In genomic region chr1:55898191-55898590, GRCh38 we compare ENCODE assay signal across 23 cellular contexts.
DNase-seq lines count a peak whose midpoint lies in the region; ATAC-seq and TF ChIP-seq lines count a peak whose summit lies in the region.
"Had no signal": no experiment of that assay in that cellular context is flagged by ENCODE, and none has a peak within 500 bp of the region (broad histone marks: within the 10 kb centered on the region; RNA-seq: fewer than 3 reads in every experiment).

No MANE protein-coding gene starts in this region.

- ATAC-seq in IMR-90 (ENCODE audit: low read depth) (peak; percentile 96), HG02840 (IDR thresholded peaks at IDR 0.05; ENCODE audit: low FRiP score, unreplicated experiment) (no peak)
- ATAC-seq: activated T-cell treated with anti-CD3 and anti-CD28 coated beads, Interleukin-2, amount 50 U/mL, for 4 hours; CD8-positive, alpha-beta T cell; gastrocnemius medialis; psoas muscle had no signal

- H2BK5ac ChIP-seq in IMR-90 (ENCODE audit: low read depth, low read length, poor library complexity, severe bottlenecking) = no peak overlapping the region
- H2BK5ac ChIP-seq in mesenchymal stem cell (ENCODE audit: low read depth, low read length, poor library complexity, severe bottlenecking) = no peak overlapping the region

- H2AK9ac ChIP-seq in IMR-90 (replicated peaks; ENCODE audit: low read depth, low read length, poor library complexity) = no peak overlapping the region

- H2BK20ac ChIP-seq in IMR-90 (ENCODE audit: low read depth, low read length) = peak overlapping the region; percentile 72; the same call in 1 of the 2 replicates

- POLR2A ChIA-PET in IMR-90 (lab: Charles Lee; ENCODE audit: unreplicated experiment) = interaction anchor here (0.7 kb wide), 1 partner anchor 531 kb away, joined by 4 read pairs; no protein-coding TSS in a partner anchor

- TF ChIP-seq RAD21 in IMR-90 (IDR thresholded peaks at IDR 0.05; ENCODE audit: low read length) = 0 out of 2 replicates have a peak, but pooled peaks have one; percentile 7

- no peak overlapping the region for H2BK12ac ChIP-seq in mesenchymal stem cell (ENCODE audit: low read length in 2 of 2)

- H4K91ac ChIP-seq in IMR-90 (ENCODE audit: insufficient read depth, low read depth, low read length) = no peak overlapping the region
- no peak overlapping the region for H4K91ac ChIP-seq in mesenchymal stem cell (ENCODE audit: low read length)

- H3K4me1 Mint-ChIP-seq in activated T-helper 1 cell treated with anti-CD3 and anti-CD28 coated beads, Interleukin-12 subunit alpha, Interleukin-12 subunit beta, Interleukin-2, Interleukin-4 antibody, amounts not matched to agents 30 ng/mL and 10 ng/mL and 1 ng/mL, durations not matched to agents 14 hours and 24 hours and 36 hours (ENCODE audit: low read depth) = no peaks in the 10 kb centered on the region
- H3K4me1 Mint-ChIP-seq: activated CD4-positive, alpha-beta T cell treated with anti-CD3 and anti-CD28 coated beads, Interleukin-2, amount 10 ng/mL, durations not matched to agents 7 days and 5 days had no signal

- H4K20me1 ChIP-seq in IMR-90 (ENCODE audit: insufficient read depth, low read length) = no peaks in the 10 kb centered on the region

- no peak overlapping the region for H2BK15ac ChIP-seq in IMR-90 (ENCODE audit: low read depth, low read length)
- H2BK15ac ChIP-seq in mesenchymal stem cell (ENCODE audit: low read depth, poor library complexity, severe bottlenecking) = no peak overlapping the region

- CTCF ChIA-PET in IMR-90 (lab: Yijun Ruan, JAX) = no interaction called here

- no peak for TF ChIP-seq CTCF in AG10803 (conservative IDR thresholded peaks at IDR 0.05; ENCODE audit: low read length)
- TF ChIP-seq CTCF in IMR-90 (conservative IDR thresholded peaks at IDR 0.05; ENCODE audit: low read depth, low read length) = no peak
- no peak for TF ChIP-seq CTCF in epithelial cell of esophagus (IDR thresholded peaks at IDR 0.05; ENCODE audit: insufficient read depth, low read depth, low read length, missing control alignments)
- TF ChIP-seq CTCF in GM20000 (IDR thresholded peaks at IDR 0.05; ENCODE audit: extremely low read depth, missing control alignments) = no peak

- H3K27me3 Mint-ChIP-seq in activated T-helper 1 cell treated with anti-CD3 and anti-CD28 coated beads, Interleukin-12 subunit alpha, Interleukin-12 subunit beta, Interleukin-2, Interleukin-4 antibody, amounts not matched to agents 30 ng/mL and 10 ng/mL and 1 ng/mL, durations not matched to agents 14 hours and 24 hours and 36 hours (ENCODE audit: insufficient read depth) = no peaks in the 10 kb centered on the region
- H3K27me3 Mint-ChIP-seq: activated CD4-positive, alpha-beta T cell treated with anti-CD3 and anti-CD28 coated beads, Interleukin-2, amount 10 ng/mL, durations not matched to agents 7 days and 5 days had no signal

- no peak overlapping the region for H4K5ac ChIP-seq in IMR-90 (ENCODE audit: low read depth, low read length)

- no peaks in the 10 kb centered on the region for H3K79me1 ChIP-seq in IMR-90 (ENCODE audit: low read depth in 1 of 2, low read length in 2 of 2)
- H3K79me1 ChIP-seq in mesenchymal stem cell (replicated peaks; ENCODE audit: low read length, poor library complexity, severe bottlenecking) = no peaks in the 10 kb centered on the region

- no CpG with 5 or more reads among the region's 1 CpG for WGBS in IMR-90 (ENCODE audit: extremely low coverage in 2 of 2, insufficient read length in 1 of 2), 2 experiments
- no CpG with 5 or more reads among the region's 1 CpG for WGBS in mesenchymal stem cell

- H3K4ac ChIP-seq in IMR-90 (ENCODE audit: low read depth, low read length) (no peak overlapping the region), mesenchymal stem cell (ENCODE audit: low read depth in 1 of 2, low read length in 2 of 2) (no peak overlapping the region)

- DNase-seq in AG10803 (ENCODE audit: low read depth) (peak; percentile 90), IMR-90 (peak; percentile 89), epithelial cell of esophagus (ENCODE audit: low read depth) (peak; percentile 60), mesenchymal stem cell (peak; percentile 94), GM20000 (ENCODE audit: low spot score) (no peak)
- DNase-seq in activated T-helper 1 cell treated with anti-CD3 and anti-CD28 coated beads, Interleukin-12 subunit alpha, Interleukin-12 subunit beta, Interleukin-2, Interleukin-4 antibody, amounts not matched to agents 30 ng/mL and 10 ng/mL and 1 ng/mL, durations not matched to agents 14 hours and 24 hours and 36 hours (ENCODE audit: low spot score) = no peak
- DNase-seq in activated T-cell treated with anti-CD3 and anti-CD28 coated beads, Interleukin-2, amount 50 U/mL, for 1 hour = no peak
- DNase-seq: activated CD4-positive, alpha-beta T cell treated with anti-CD3 and anti-CD28 coated beads, Interleukin-2, amount 10 ng/mL, durations not matched to agents 7 days and 5 days; activated T-cell treated with anti-CD3 and anti-CD28 coated beads, Interleukin-2, amount 50 U/mL, for 4 hours; amygdala; CD8-positive, alpha-beta T cell; gastrocnemius medialis; GDM1; KBM-7; kidney; NCI-H1930; NCI-H526 treated with DMSO at 0.1 percent for 48 hours; Peyer's patch; psoas muscle; stimulated activated CD4-positive, alpha-beta T cell treated with anti-CD3 and anti-CD28 coated beads, Interleukin-2, amount 100 ng/mL, for 24 hours; T-helper 2 cell; thyroid gland had no signal

- H4K8ac ChIP-seq in IMR-90 (ENCODE audit: low read depth in 2 of 2, low read length in 2 of 2) (no peak overlapping the region), mesenchymal stem cell (ENCODE audit: low read length) (no peak overlapping the region)

- no peak overlapping the region for H2AFZ ChIP-seq in IMR-90 (replicated peaks; ENCODE audit: low read length, poor library complexity)
- H2AFZ ChIP-seq in mesenchymal stem cell (ENCODE audit: low read depth, low read length) = no peak overlapping the region

- no peak overlapping the region for H3K4me3 Mint-ChIP-seq in activated T-helper 1 cell treated with anti-CD3 and anti-CD28 coated beads, Interleukin-12 subunit alpha, Interleukin-12 subunit beta, Interleukin-2, Interleukin-4 antibody, amounts not matched to agents 30 ng/mL and 10 ng/mL and 1 ng/mL, durations not matched to agents 14 hours and 24 hours and 36 hours
- H3K4me3 Mint-ChIP-seq: activated CD4-positive, alpha-beta T cell treated with anti-CD3 and anti-CD28 coated beads, Interleukin-2, amount 10 ng/mL, durations not matched to agents 7 days and 5 days; activated T-cell treated with anti-CD3 and anti-CD28 coated beads, Interleukin-2, amount 50 U/mL, for 4 hours; CD8-positive, alpha-beta T cell had no signal

- H3K4me2 ChIP-seq in IMR-90 (ENCODE audit: low read depth, low read length) (no peak overlapping the region), mesenchymal stem cell (ENCODE audit: low read length, poor library complexity, severe bottlenecking) (no peak overlapping the region)

- H3K27ac Mint-ChIP-seq in activated T-helper 1 cell treated with anti-CD3 and anti-CD28 coated beads, Interleukin-12 subunit alpha, Interleukin-12 subunit beta, Interleukin-2, Interleukin-4 antibody, amounts not matched to agents 30 ng/mL and 10 ng/mL and 1 ng/mL, durations not matched to agents 14 hours and 24 hours and 36 hours = no peak overlapping the region
- H3K27ac Mint-ChIP-seq: activated CD4-positive, alpha-beta T cell treated with anti-CD3 and anti-CD28 coated beads, Interleukin-2, amount 10 ng/mL, durations not matched to agents 7 days and 5 days; CD8-positive, alpha-beta T cell had no signal

- no peak overlapping the region for H3K14ac ChIP-seq in IMR-90 (replicated peaks; ENCODE audit: low read depth, low read length)
- no peak overlapping the region for H3K14ac ChIP-seq in mesenchymal stem cell (ENCODE audit: low read length in 2 of 2)

- intact Hi-C loops in IMR-90 (cut with micrococcal nuclease) = no loop called here
- intact Hi-C loops in activated T-helper 1 cell treated with anti-CD3 and anti-CD28 coated beads, Interleukin-12 subunit alpha, Interleukin-12 subunit beta, Interleukin-2, Interleukin-4 antibody, amounts not matched to agents 30 ng/mL and 10 ng/mL and 1 ng/mL, durations not matched to agents 14 hours and 24 hours and 36 hours (cut with micrococcal nuclease) = no loop called here

- H2AK5ac ChIP-seq in IMR-90 (ENCODE audit: low read depth, low read length) (no peak overlapping the region), mesenchymal stem cell (ENCODE audit: low read length, severe bottlenecking) (no peak overlapping the region)

- no TSS peak for BruUV-seq in IMR-90 (replicated peaks; lab: Mats Ljungman, UMichigan)

- H3K9me3 Mint-ChIP-seq in activated T-helper 1 cell treated with anti-CD3 and anti-CD28 coated beads, Interleukin-12 subunit alpha, Interleukin-12 subunit beta, Interleukin-2, Interleukin-4 antibody, amounts not matched to agents 30 ng/mL and 10 ng/mL and 1 ng/mL, durations not matched to agents 14 hours and 24 hours and 36 hours = no peaks in the 10 kb centered on the region
- H3K9me3 Mint-ChIP-seq: activated CD4-positive, alpha-beta T cell treated with anti-CD3 and anti-CD28 coated beads, Interleukin-2, amount 10 ng/mL, durations not matched to agents 7 days and 5 days had no signal

- H3K4me1 ChIP-seq in IMR-90 (ENCODE audit: control insufficient read depth, insufficient read depth, low read length) = no peaks in the 10 kb centered on the region
- H3K4me1 ChIP-seq in mesenchymal stem cell (ENCODE audit: control insufficient read depth, insufficient read depth, low read depth, low read length) = no peaks in the 10 kb centered on the region
- H3K4me1 ChIP-seq: gastrocnemius medialis, Peyer's patch, psoas muscle, thyroid gland had no signal

- H3K9me3 ChIP-seq in IMR-90 (ENCODE audit: control insufficient read depth, insufficient read depth, low read length) = peaks cover 3% of the 10 kb centered on the region
- H3K9me3 ChIP-seq in mesenchymal stem cell (ENCODE audit: control insufficient read depth, low read length) = peaks cover 6% of the 10 kb centered on the region
- H3K9me3 ChIP-seq: gastrocnemius medialis, Peyer's patch, thyroid gland had no signal

- dilution Hi-C loops in IMR-90 (cut with HindIII; ENCODE audit: low sequenced_read_pairs, unreplicated experiment) = no loop called here

- no peak overlapping the region for H3K9ac ChIP-seq in IMR-90 (ENCODE audit: low read depth, low read length)
- peak overlapping the region; percentile 80 for H3K9ac ChIP-seq in mesenchymal stem cell (ENCODE audit: low read length)

- no peaks in the 10 kb centered on the region for H3K9me1 ChIP-seq in IMR-90 (ENCODE audit: insufficient read depth, low read length)

- no peak for TF ChIP-seq POLR2A in IMR-90 (IDR thresholded peaks at IDR 0.05; ENCODE audit: low read depth, low read length)

- H3K4me3 ChIP-seq in AG10803 (ENCODE audit: low read length) (no peak overlapping the region), IMR-90 (ENCODE audit: insufficient read depth, low read depth, low read length) (no peak overlapping the region), epithelial cell of esophagus (ENCODE audit: low read length) (no peak overlapping the region), mesenchymal stem cell (ENCODE audit: insufficient read depth in 1 of 2, low read depth in 1 of 2, low read length in 2 of 2) (no peak overlapping the region)
- H3K4me3 ChIP-seq: gastrocnemius medialis, Peyer's patch, psoas muscle, thyroid gland had no signal

- H3K36me3 Mint-ChIP-seq in activated T-helper 1 cell treated with anti-CD3 and anti-CD28 coated beads, Interleukin-12 subunit alpha, Interleukin-12 subunit beta, Interleukin-2, Interleukin-4 antibody, amounts not matched to agents 30 ng/mL and 10 ng/mL and 1 ng/mL, durations not matched to agents 14 hours and 24 hours and 36 hours (ENCODE audit: low read depth) = no peaks in the 10 kb centered on the region
- H3K36me3 Mint-ChIP-seq: CD8-positive, alpha-beta T cell had no signal

- H3K56ac ChIP-seq in IMR-90 (ENCODE audit: extremely low read depth, insufficient read depth, low read length) = no peak overlapping the region

- in situ Hi-C loops in IMR-90 (cut with MboI; ENCODE audit: low sequenced_read_pairs) = no loop called here

- H3K27ac ChIP-seq in IMR-90 (ENCODE audit: insufficient read depth, low read length) (no peak overlapping the region), mesenchymal stem cell (ENCODE audit: low read length, poor library complexity, severe bottlenecking) (no peak overlapping the region)
- H3K27ac ChIP-seq: gastrocnemius medialis, Peyer's patch, psoas muscle, thyroid gland had no signal

- H3K36me3 ChIP-seq in IMR-90 (ENCODE audit: control insufficient read depth, insufficient read depth, low read length) (no peaks in the 10 kb centered on the region), mesenchymal stem cell (ENCODE audit: control insufficient read depth in 1 of 2, insufficient read depth in 2 of 2, low read depth in 1 of 2, low read length in 2 of 2) (peaks cover 0 to 7% of the 10 kb centered on the region in 2 experiments)
- H3K36me3 ChIP-seq: gastrocnemius medialis, Peyer's patch, thyroid gland had no signal

- no peaks in the 10 kb centered on the region for H3K27me3 ChIP-seq in IMR-90 (ENCODE audit: control insufficient read depth, insufficient read depth, low read length)
- no peaks in the 10 kb centered on the region for H3K27me3 ChIP-seq in mesenchymal stem cell (ENCODE audit: control insufficient read depth in 1 of 2, insufficient read depth in 1 of 2, low read length in 2 of 2)
- H3K27me3 ChIP-seq: gastrocnemius medialis, Peyer's patch, thyroid gland had no signal

- H3K23ac ChIP-seq in IMR-90 (ENCODE audit: low read depth, low read length) (no peak overlapping the region), mesenchymal stem cell (ENCODE audit: low read length in 2 of 2) (no peak overlapping the region)

- H3K18ac ChIP-seq in IMR-90 (ENCODE audit: low read depth, low read length) (peak overlapping the region; percentile 11; the same call in 1 of the 2 replicates), mesenchymal stem cell (ENCODE audit: low read depth in 1 of 2, low read length in 2 of 2) (no peak overlapping the region)

- H2BK120ac ChIP-seq in IMR-90 (ENCODE audit: low read depth, low read length) (no peak overlapping the region), mesenchymal stem cell (ENCODE audit: low read depth, low read length) (no peak overlapping the region)

Comparison
In these comparisons a context has a peak if more than half of its experiments do, and no peak if none do; other contexts are left out.
1. DNase-seq: peak in AG10803 (single experiment), IMR-90 (single experiment), epithelial cell of esophagus (single experiment) and mesenchymal stem cell (single experiment); none in GM20000 (single experiment), activated T-helper 1 cell treated with anti-CD3 and anti-CD28 coated beads, Interleukin-12 subunit alpha, Interleukin-12 subunit beta, Interleukin-2, Interleukin-4 antibody, amounts not matched to agents 30 ng/mL and 10 ng/mL and 1 ng/mL, durations not matched to agents 14 hours and 24 hours and 36 hours (single experiment) and activated T-cell treated with anti-CD3 and anti-CD28 coated beads, Interleukin-2, amount 50 U/mL, for 1 hour (single experiment).